ENCODE assay signal across 8 cellular contexts in the genomic region with DNA sequence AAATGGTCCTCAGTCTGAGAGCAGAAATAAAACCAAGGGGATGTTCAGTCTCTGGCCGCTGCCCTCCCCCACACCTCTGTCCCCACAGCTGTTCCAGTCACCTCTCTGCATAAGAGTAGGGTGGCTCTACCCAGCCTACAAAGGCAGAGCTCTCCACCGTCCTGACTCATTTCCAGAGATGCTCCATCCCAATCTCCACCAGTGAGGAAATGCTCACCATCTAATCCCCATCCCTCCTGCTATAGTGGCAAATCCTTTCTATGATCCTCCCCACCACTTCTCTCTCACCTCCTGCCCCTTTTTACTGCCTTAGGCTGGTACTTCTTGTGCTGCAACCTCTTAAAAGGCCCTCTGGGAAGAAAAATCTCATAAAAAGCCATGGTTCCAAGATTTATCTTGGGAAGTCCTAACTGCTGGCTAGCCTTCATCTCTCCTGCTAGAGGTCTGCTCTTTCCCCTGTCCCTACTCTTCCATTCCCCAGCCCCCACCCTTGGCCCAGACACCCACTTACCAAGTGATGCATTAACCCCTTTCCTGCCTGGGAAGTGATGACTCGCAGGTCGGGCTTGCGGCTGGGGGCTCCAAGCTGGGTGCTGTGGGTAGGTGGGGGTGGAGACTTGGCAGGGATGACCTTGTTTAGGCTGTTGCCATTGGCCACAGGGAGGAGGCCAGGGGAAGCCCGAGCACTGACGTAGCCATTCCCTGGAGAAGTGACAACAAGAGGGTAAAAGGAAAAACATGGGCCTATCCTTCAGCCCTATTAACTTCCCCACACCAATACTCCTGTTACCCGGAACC.
A peak's percentile ranks its signal among the peaks of the same experiment; 100 is the strongest.
DNase-seq lines count a peak whose midpoint lies in the region; ATAC-seq and TF ChIP-seq lines count a peak whose summit lies in the region.

No MANE protein-coding gene starts in this region.

- H3K4me3 ChIP-seq in foreskin fibroblast (ENCODE audit: low read depth in 1 of 2, low read length in 2 of 2) = no peak overlapping the region

- peak; percentile 48 for DNase-seq in GM03348 (ENCODE audit: low spot score)
- peak; percentile 30 for DNase-seq in SW480 (ENCODE audit: low spot score)
- peak; percentile 72 to 86 for DNase-seq in foreskin fibroblast
- DNase-seq in stimulated activated naive CD8-positive, alpha-beta T cell treated with anti-CD3 and anti-CD28 coated beads, Interleukin-15, Interleukin-2, amounts not matched to agents 100 U/mL and 50 U/mL, for 24 hours = peak; percentile 75
- DNase-seq in NK-92 (lab: John Stamatoyannopoulos, UW; ENCODE audit: unreplicated experiment) = no peak
- DNase-seq in SIG-M5 treated with dmso at 0.1 percent for 504 hours (lab: John Stamatoyannopoulos, UW; ENCODE audit: unreplicated experiment) = no peak
- no peak for DNase-seq in NCI-H524 treated with DMSO at 0.1 percent for 48 hours (lab: John Stamatoyannopoulos, UW)

- TF ChIP-seq CTCF in foreskin fibroblast (IDR thresholded peaks at IDR 0.05; ENCODE audit: low read depth, low read length) = no peak

- ATAC-seq in stimulated activated naive CD8-positive, alpha-beta T cell treated with anti-CD3 and anti-CD28 coated beads, Interleukin-15, Interleukin-2, amounts not matched to agents 100 U/mL and 50 U/mL, for 24 hours = peak; percentile 61
- no peak for ATAC-seq in GM18517 (IDR thresholded peaks at IDR 0.05; ENCODE audit: unreplicated experiment)

Comparison
In these comparisons a context has a peak if more than half of its experiments do, and no peak if none do; other contexts are left out.
1. DNase-seq: peak in GM03348 (single experiment), SW480 (single experiment), foreskin fibroblast (2 of 2) and stimulated activated naive CD8-positive, alpha-beta T cell treated with anti-CD3 and anti-CD28 coated beads, Interleukin-15, Interleukin-2, amounts not matched to agents 100 U/mL and 50 U/mL, for 24 hours (single experiment); none in NK-92 (single experiment), SIG-M5 treated with dmso at 0.1 percent for 504 hours (single experiment) and NCI-H524 treated with DMSO at 0.1 percent for 48 hours (single experiment).